19 cellular contexts compared by ENCODE assay signal in genomic region chr4:25043548-25043947, GRCh38. TPM values are rescaled to one million over a fixed set of nuclear protein-coding genes. Genes with fewer than 3 reads are reported as not detected.
A peak's percentile ranks its signal among the peaks of the same experiment; 100 is the strongest.
DNase-seq lines count a peak whose midpoint lies in the region; ATAC-seq and TF ChIP-seq lines count a peak whose summit lies in the region.
"Had no signal": no experiment of that assay in that cellular context is flagged by ENCODE, and none has a peak within 500 bp of the region (broad histone marks: within the 10 kb centered on the region; RNA-seq: fewer than 3 reads in every experiment).

No MANE protein-coding gene starts in this region.

- ATAC-seq in Right ventricle myocardium superior (ENCODE audit: poor library complexity) = peak; percentile 68
- ATAC-seq in left cardiac atrium = no peak
- no peak for ATAC-seq in gastrocnemius medialis
- ATAC-seq in GM21390 (IDR thresholded peaks at IDR 0.05; ENCODE audit: unreplicated experiment) = no peak
- ATAC-seq: GM23338 had no signal

- H3K79me2 ChIP-seq in osteoblast (ENCODE audit: insufficient read depth, low read length) = no peaks in the 10 kb centered on the region

- H3K27ac Mint-ChIP-seq in T-helper 2 cell treated with Interferon-gamma antibody and Interleukin-4, amounts not matched to agents 5 μg/mL and 100 μg/mL, for 36 hours = no peak overlapping the region
- H3K27ac Mint-ChIP-seq: CD4-positive, CD25-positive, alpha-beta regulatory T cell; CD8-positive, alpha-beta memory T cell; GM23338 had no signal

- in situ Hi-C loops in gastrocnemius medialis (cut with MboI; ENCODE audit: low sequenced_read_pairs in 4 of 4) = no loop called here

- H3K27ac ChIP-seq in osteoblast (ENCODE audit: low read depth, low read length) = no peak overlapping the region
- H3K27ac ChIP-seq in gastrocnemius medialis = no peak overlapping the region

- H3K4me3 Mint-ChIP-seq in T-helper 2 cell treated with Interferon-gamma antibody and Interleukin-4, amounts not matched to agents 5 μg/mL and 100 μg/mL, for 36 hours = no peak overlapping the region
- H3K4me3 Mint-ChIP-seq: CD4-positive, CD25-positive, alpha-beta regulatory T cell; CD8-positive, alpha-beta memory T cell; GM23338 had no signal

- H3K4me1 ChIP-seq in osteoblast (ENCODE audit: insufficient read depth, low read length) (no peaks in the 10 kb centered on the region), gastrocnemius medialis (no peaks in the 10 kb centered on the region)
- H3K4me1 ChIP-seq: BE2C had no signal

- no peaks in the 10 kb centered on the region for H3K4me1 Mint-ChIP-seq in T-helper 2 cell treated with Interferon-gamma antibody and Interleukin-4, amounts not matched to agents 5 μg/mL and 100 μg/mL, for 36 hours (ENCODE audit: low read depth)
- H3K4me1 Mint-ChIP-seq: CD4-positive, CD25-positive, alpha-beta regulatory T cell; CD8-positive, alpha-beta memory T cell had no signal

- no peaks in the 10 kb centered on the region for H3K36me3 Mint-ChIP-seq in T-helper 2 cell treated with Interferon-gamma antibody and Interleukin-4, amounts not matched to agents 5 μg/mL and 100 μg/mL, for 36 hours (ENCODE audit: low read depth)
- H3K36me3 Mint-ChIP-seq: CD4-positive, CD25-positive, alpha-beta regulatory T cell; CD8-positive, alpha-beta memory T cell had no signal

- H3K27me3 Mint-ChIP-seq in T-helper 2 cell treated with Interferon-gamma antibody and Interleukin-4, amounts not matched to agents 5 μg/mL and 100 μg/mL, for 36 hours (ENCODE audit: low read depth) = peaks cover 8% of the 10 kb centered on the region

- intact Hi-C loops in Right ventricle myocardium superior (cut with DNase I) = no loop called here
- intact Hi-C loops in left cardiac atrium (cut with DNase I) = no loop called here
- intact Hi-C loops in gastrocnemius medialis (cut with DNase I; ENCODE audit: low total_unique reads) = no loop called here

- no peaks in the 10 kb centered on the region for H3K9me3 ChIP-seq in osteoblast (ENCODE audit: low read depth, low read length)
- no peaks in the 10 kb centered on the region for H3K9me3 ChIP-seq in gastrocnemius medialis
- H3K9me3 ChIP-seq: BE2C had no signal

- peaks cover 50% of the 10 kb centered on the region for H3K27me3 ChIP-seq in osteoblast (ENCODE audit: insufficient read depth, low read length)
- H3K27me3 ChIP-seq in gastrocnemius medialis = peaks cover 0 to 4% (median 3%) of the 10 kb centered on the region in 3 donors

- H3K36me3 ChIP-seq in osteoblast (ENCODE audit: insufficient read depth, low read length) (no peaks in the 10 kb centered on the region), gastrocnemius medialis (no peaks in the 10 kb centered on the region)
- H3K36me3 ChIP-seq: BE2C had no signal

- TF ChIP-seq POLR2A in gastrocnemius medialis (IDR thresholded peaks at IDR 0.05) = no peak

- no peak overlapping the region for H3K4me3 ChIP-seq in osteoblast (ENCODE audit: insufficient read depth, low read length)
- no peak overlapping the region for H3K4me3 ChIP-seq in gastrocnemius medialis
- H3K4me3 ChIP-seq: GM23338 had no signal

- TF ChIP-seq CTCF in osteoblast (IDR thresholded peaks at IDR 0.05; ENCODE audit: extremely low read depth, low read depth, low read length) (no peak), gastrocnemius medialis (IDR thresholded peaks at IDR 0.05 in 4 of 5, conservative IDR thresholded peaks at IDR 0.05 in 1 of 5) (no peak)

- no peak overlapping the region for H3K4me2 ChIP-seq in osteoblast (ENCODE audit: insufficient read depth, low read length)
- H3K4me2 ChIP-seq: GM23338 had no signal

- H3K9me3 Mint-ChIP-seq in T-helper 2 cell treated with Interferon-gamma antibody and Interleukin-4, amounts not matched to agents 5 μg/mL and 100 μg/mL, for 36 hours = no peaks in the 10 kb centered on the region
- H3K9me3 Mint-ChIP-seq: GM23338 had no signal

- no peaks in the 10 kb centered on the region for H4K20me1 ChIP-seq in osteoblast (ENCODE audit: insufficient read depth, low read length)

- no peak overlapping the region for H2AFZ ChIP-seq in osteoblast (ENCODE audit: low read length)

- DNase-seq in Right ventricle myocardium superior (no peak), left cardiac atrium (no peak), cerebellar cortex (ENCODE audit: low spot score) (peak; percentile 48), osteoblast (ENCODE audit: insufficient read length, low spot score, missing footprints) (peak; percentile 56), gastrocnemius medialis (no peak)
- no peak for DNase-seq in T-helper 2 cell treated with Interferon-gamma antibody and Interleukin-4, amounts not matched to agents 5 μg/mL and 100 μg/mL, for 36 hours (ENCODE audit: low spot score)
- DNase-seq: BE2C; C1 segment of cervical spinal cord; CD4-positive, CD25-positive, alpha-beta regulatory T cell; CD8-positive, alpha-beta memory T cell; COR-L47; DMS 273 treated with DMSO at 0.1 percent for 48 hours; DMS53; DND-41; EL; HCEC 1CT had no signal

RNA-seq across cellular contexts. Expression of gene LGI2, which starts 12.8 kb away (rescaled TPM):
- total RNA-seq in Right ventricle myocardium superior = 2.3 TPM
- total RNA-seq in left cardiac atrium = 1 to 10 TPM; 5.3 to 7.4 TPM
- total RNA-seq in osteoblast = under 0.01 TPM in 2 replicates
- under 1 TPM; 0.05 to 0.31 (median 0.19) TPM for total RNA-seq in gastrocnemius medialis
- total RNA-seq: CD4-positive, CD25-positive, alpha-beta regulatory T cell; CD8-positive, alpha-beta memory T cell; HT-29 had no signal

Comparison
In these comparisons a context has a peak if more than half of its experiments do, and no peak if none do; other contexts are left out.
1. DNase-seq: peak in cerebellar cortex (single experiment) and osteoblast (single experiment); none in Right ventricle myocardium superior (single experiment), left cardiac atrium (single experiment), gastrocnemius medialis (0 of 2) and T-helper 2 cell treated with Interferon-gamma antibody and Interleukin-4, amounts not matched to agents 5 μg/mL and 100 μg/mL, for 36 hours (single experiment).